Comparison of ENCODE assay signal across 1 cellular context in genomic region chr11:57210731-57211335, GRCh38.
TF ChIP-seq lines count a peak whose summit lies in the region.

No MANE protein-coding gene starts in this region.

TF ChIP-seq in GM23338, 12 proteins besides CTCF, POLR2A, EP300 and RAD21 (continued from another document):
- TF ChIP-seq, protein P1, sequence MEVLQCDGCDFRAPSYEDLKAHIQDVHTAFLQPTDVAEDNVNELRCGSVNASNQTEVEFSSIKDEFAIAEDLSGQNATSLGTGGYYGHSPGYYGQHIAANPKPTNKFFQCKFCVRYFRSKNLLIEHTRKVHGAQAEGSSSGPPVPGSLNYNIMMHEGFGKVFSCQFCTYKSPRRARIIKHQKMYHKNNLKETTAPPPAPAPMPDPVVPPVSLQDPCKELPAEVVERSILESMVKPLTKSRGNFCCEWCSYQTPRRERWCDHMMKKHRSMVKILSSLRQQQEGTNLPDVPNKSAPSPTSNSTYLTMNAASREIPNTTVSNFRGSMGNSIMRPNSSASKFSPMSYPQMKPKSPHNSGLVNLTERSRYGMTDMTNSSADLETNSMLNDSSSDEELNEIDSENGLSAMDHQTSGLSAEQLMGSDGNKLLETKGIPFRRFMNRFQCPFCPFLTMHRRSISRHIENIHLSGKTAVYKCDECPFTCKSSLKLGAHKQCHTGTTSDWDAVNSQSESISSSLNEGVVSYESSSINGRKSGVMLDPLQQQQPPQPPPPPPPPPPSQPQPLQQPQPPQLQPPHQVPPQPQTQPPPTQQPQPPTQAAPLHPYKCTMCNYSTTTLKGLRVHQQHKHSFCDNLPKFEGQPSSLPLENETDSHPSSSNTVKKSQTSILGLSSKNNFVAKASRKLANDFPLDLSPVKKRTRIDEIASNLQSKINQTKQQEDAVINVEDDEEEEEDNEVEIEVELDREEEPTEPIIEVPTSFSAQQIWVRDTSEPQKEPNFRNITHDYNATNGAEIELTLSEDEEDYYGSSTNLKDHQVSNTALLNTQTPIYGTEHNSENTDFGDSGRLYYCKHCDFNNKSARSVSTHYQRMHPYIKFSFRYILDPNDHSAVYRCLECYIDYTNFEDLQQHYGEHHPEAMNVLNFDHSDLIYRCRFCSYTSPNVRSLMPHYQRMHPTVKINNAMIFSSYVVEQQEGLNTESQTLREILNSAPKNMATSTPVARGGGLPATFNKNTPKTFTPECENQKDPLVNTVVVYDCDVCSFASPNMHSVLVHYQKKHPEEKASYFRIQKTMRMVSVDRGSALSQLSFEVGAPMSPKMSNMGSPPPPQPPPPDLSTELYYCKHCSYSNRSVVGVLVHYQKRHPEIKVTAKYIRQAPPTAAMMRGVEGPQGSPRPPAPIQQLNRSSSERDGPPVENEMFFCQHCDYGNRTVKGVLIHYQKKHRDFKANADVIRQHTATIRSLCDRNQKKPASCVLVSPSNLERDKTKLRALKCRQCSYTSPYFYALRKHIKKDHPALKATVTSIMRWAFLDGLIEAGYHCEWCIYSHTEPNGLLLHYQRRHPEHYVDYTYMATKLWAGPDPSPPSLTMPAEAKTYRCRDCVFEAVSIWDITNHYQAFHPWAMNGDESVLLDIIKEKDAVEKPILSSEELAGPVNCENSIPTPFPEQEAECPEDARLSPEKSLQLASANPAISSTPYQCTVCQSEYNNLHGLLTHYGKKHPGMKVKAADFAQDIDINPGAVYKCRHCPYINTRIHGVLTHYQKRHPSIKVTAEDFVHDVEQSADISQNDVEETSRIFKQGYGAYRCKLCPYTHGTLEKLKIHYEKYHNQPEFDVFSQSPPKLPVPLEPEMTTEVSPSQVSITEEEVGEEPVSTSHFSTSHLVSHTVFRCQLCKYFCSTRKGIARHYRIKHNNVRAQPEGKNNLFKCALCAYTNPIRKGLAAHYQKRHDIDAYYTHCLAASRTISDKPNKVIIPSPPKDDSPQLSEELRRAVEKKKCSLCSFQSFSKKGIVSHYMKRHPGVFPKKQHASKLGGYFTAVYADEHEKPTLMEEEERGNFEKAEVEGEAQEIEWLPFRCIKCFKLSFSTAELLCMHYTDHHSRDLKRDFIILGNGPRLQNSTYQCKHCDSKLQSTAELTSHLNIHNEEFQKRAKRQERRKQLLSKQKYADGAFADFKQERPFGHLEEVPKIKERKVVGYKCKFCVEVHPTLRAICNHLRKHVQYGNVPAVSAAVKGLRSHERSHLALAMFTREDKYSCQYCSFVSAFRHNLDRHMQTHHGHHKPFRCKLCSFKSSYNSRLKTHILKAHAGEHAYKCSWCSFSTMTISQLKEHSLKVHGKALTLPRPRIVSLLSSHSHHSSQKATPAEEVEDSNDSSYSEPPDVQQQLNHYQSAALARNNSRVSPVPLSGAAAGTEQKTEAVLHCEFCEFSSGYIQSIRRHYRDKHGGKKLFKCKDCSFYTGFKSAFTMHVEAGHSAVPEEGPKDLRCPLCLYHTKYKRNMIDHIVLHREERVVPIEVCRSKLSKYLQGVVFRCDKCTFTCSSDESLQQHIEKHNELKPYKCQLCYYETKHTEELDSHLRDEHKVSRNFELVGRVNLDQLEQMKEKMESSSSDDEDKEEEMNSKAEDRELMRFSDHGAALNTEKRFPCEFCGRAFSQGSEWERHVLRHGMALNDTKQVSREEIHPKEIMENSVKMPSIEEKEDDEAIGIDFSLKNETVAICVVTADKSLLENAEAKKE (CRISPR knock-in tag; IDR thresholded peaks at IDR 0.05), result no peak
- TF ChIP-seq JUNB (IDR thresholded peaks at IDR 0.05; ENCODE audit: unreplicated experiment) (no peak), POLR2AphosphoS5 (IDR thresholded peaks at IDR 0.05; ENCODE audit: low read depth) (no peak)
